Comparison of ENCODE assay signal across 10 cellular contexts in the genomic region with DNA sequence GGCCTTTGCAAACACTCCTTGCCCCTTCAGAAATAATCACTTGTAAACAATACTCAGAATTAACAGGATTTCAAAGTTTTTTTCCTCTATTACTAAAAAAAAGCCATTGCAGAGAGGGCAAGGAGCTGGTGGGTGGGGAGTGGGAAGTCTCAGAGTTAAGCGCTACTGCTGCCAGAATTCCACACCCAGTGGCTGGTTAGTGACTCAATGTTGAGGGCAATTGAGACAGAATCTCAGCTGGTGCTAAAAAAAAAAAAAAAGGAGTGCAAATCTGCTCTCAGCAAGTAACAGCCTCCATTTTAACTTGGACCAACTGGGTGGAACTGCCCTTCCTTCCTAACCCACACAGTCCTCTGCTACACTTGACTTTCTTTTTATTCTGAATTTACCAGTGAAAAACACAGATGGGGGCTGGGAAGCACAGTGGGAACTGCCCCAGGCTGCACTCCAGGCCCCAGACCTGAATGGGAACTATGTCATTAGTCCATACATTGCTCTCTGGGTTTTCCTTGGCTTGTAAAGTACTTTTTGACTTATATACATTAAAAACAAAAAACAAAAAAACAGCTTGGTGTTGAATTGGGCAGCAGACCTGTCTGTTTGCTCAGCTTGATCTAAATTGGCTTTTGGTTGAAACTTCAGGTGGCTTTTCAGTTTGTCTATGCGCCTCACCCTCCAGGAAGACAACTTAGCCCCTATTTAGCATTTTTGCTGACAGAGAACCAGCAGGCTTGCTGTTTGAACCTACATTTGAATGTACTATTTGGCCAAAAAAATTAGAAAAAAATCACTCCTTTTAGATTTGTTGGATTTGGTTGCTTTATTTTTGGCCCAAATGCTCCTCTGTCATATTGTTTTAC.
DNase-seq lines count a peak whose midpoint lies in the region; ATAC-seq and TF ChIP-seq lines count a peak whose summit lies in the region.
"Had no signal": no experiment of that assay in that cellular context is flagged by ENCODE, and none has a peak within 500 bp of the region (broad histone marks: within the 10 kb centered on the region; RNA-seq: fewer than 3 reads in every experiment).

No MANE protein-coding gene starts in this region.

- TF ChIP-seq CTCF in coronary artery (IDR thresholded peaks at IDR 0.05) = no peak

- no peak overlapping the region for H3K4me3 ChIP-seq in coronary artery
- no peak overlapping the region for H3K4me3 ChIP-seq in HAP-1

- H3K4me1 ChIP-seq in HAP-1 = peaks cover 3% of the 10 kb centered on the region

- no peaks in the 10 kb centered on the region for H3K36me3 ChIP-seq in HAP-1 (replicated peaks)

- no peaks in the 10 kb centered on the region for H3K27me3 ChIP-seq in HAP-1 (ENCODE audit: low read depth)

- DNase-seq in EH (ENCODE audit: low read depth) (peak; percentile 71), NCI-H2081 (lab: John Stamatoyannopoulos, UW) (peak; percentile 88 to 94), coronary artery (ENCODE audit: low spot score) (no peak), HAP-1 (ENCODE audit: low spot score in 2 of 2) (no peak), HEK293T (ENCODE audit: extremely low spot score) (no peak), NK-92 (lab: John Stamatoyannopoulos, UW; ENCODE audit: unreplicated experiment) (no peak)
- DNase-seq in naive thymus-derived CD8-positive, alpha-beta T cell = no peak
- DNase-seq: activated naive CD4-positive, alpha-beta T cell treated with anti-CD3 and anti-CD28 coated beads, Interleukin-2, amount 50 U/mL, for 16 hours; NCI-H526 treated with DMSO at 0.1 percent for 48 hours had no signal

- H3K27ac ChIP-seq in coronary artery = peak overlapping the region; percentile 7 to 61

- no peaks in the 10 kb centered on the region for H3K9me3 ChIP-seq in HAP-1

- H3K27ac Mint-ChIP-seq in naive thymus-derived CD8-positive, alpha-beta T cell = peak overlapping the region in 8 of 10 donors; percentile 23 to 83 (median 50)

- CTCF ChIA-PET in HEK293T (lab: Yijun Ruan, JAX) = interaction anchor here (0.7 kb wide), 1 partner anchor 761 kb away, joined by 3 read pairs; no protein-coding TSS in a partner anchor

- ATAC-seq in naive thymus-derived CD8-positive, alpha-beta T cell = no peak
- no peak for ATAC-seq in GM18867 (IDR thresholded peaks at IDR 0.05; ENCODE audit: unreplicated experiment)

- peaks cover 27 to 52% (median 50%) of the 10 kb centered on the region in 4 donors for H3K4me1 Mint-ChIP-seq in naive thymus-derived CD8-positive, alpha-beta T cell

- H3K9me3 Mint-ChIP-seq in naive thymus-derived CD8-positive, alpha-beta T cell = no peaks in the 10 kb centered on the region

- in situ Hi-C loops in HAP-1 (cut with MboI; ENCODE audit: low sequenced_read_pairs) = no loop called here

- no peaks in the 10 kb centered on the region for H3K36me3 Mint-ChIP-seq in naive thymus-derived CD8-positive, alpha-beta T cell

- peak overlapping the region in 5 of 10 donors; percentile 19 to 55 (median 32) for H3K4me3 Mint-ChIP-seq in naive thymus-derived CD8-positive, alpha-beta T cell

- no peaks in the 10 kb centered on the region for H3K27me3 Mint-ChIP-seq in naive thymus-derived CD8-positive, alpha-beta T cell

- POLR2A ChIA-PET in naive thymus-derived CD8-positive, alpha-beta T cell (lab: Charles Lee) = interaction anchor here (1.0 kb wide), 1 partner anchor 10 kb away, joined by 3 read pairs; no protein-coding TSS in a partner anchor
- POLR2A ChIA-PET in HEK293T (lab: Yijun Ruan, JAX) = no interaction called here

TF ChIP-seq in HEK293T, 16 proteins besides CTCF, POLR2A, EP300 and RAD21:
- TF ChIP-seq SP1 (IDR thresholded peaks at IDR 0.05) (no peak), L3MBTL2 (conservative IDR thresholded peaks at IDR 0.05) (no peak), LEF1 (IDR thresholded peaks at IDR 0.05; ENCODE audit: borderline replicate concordance) (no peak), ZNF384 (IDR thresholded peaks at IDR 0.05) (no peak), ARNT (IDR thresholded peaks at IDR 0.05) (no peak), PKNOX1 (IDR thresholded peaks at IDR 0.05) (no peak), TARDBP (IDR thresholded peaks at IDR 0.05) (no peak), CTBP1 (IDR thresholded peaks at IDR 0.05; ENCODE audit: borderline replicate concordance) (no peak), FOXA1 (IDR thresholded peaks at IDR 0.05) (no peak), HDGF (IDR thresholded peaks at IDR 0.05; ENCODE audit: borderline replicate concordance) (no peak), SUZ12 (IDR thresholded peaks at IDR 0.05) (no peak)

Comparison
In these comparisons a context has a peak if more than half of its experiments do, and no peak if none do; other contexts are left out.
1. DNase-seq: peak in EH (single experiment) and NCI-H2081 (2 of 2); none in coronary artery (single experiment), naive thymus-derived CD8-positive, alpha-beta T cell (0 of 10), HAP-1 (0 of 2), HEK293T (single experiment) and NK-92 (single experiment).